1 cellular context compared by ENCODE assay signal in the genomic region with DNA sequence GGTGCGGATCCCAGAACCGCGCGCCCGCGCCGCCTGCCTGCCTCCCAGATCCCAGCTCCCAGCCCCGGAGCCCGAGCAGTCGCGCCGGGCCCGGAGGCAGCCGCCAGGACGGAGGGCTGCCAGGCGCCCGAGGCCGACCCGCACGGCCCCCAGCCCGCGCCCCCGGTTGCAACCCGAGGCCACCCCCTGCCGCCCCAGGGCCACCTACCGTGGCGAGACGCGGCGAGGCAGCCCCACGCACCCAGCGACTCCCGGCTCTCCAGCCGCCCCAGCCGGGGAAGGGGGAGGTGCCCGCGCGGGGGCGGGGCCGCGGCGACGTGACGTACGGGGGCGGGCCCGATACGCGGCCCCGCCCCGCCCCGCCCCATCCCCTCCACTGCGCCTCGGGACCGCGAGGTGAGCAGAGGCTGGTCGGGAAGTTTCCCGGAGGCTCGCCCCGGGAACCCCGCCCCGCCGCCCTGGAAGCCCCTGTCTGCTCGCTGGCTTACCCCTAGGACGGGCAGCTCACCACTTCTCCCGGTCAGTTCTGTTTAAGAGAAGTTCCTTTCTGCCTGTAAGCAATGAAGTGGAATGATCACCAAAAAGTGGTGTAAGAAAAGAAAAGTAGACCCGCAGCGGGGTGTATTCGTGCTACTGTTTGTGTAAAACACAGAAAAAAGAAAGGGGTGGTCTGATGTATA.
A peak's percentile ranks its signal among the peaks of the same experiment; 100 is the strongest.
TF ChIP-seq lines count a peak whose summit lies in the region.

A gene (minus strand): TSS at position 288 of the 680 bp plus-strand sequence. CDS start 48,502 bp downstream, outside the sequence.

TF ChIP-seq in H1, 55 proteins besides CTCF, POLR2A, EP300 and RAD21 (continued from another document):
- TF ChIP-seq, protein P1, sequence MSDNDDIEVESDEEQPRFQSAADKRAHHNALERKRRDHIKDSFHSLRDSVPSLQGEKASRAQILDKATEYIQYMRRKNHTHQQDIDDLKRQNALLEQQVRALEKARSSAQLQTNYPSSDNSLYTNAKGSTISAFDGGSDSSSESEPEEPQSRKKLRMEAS (IDR thresholded peaks at IDR 0.05), result peak; percentile 14; the same call in 1 of the 2 replicates
- peak in 1 of 2 experiments; percentile 33; a peak in 1 of 4 replicates for TF ChIP-seq HDAC2 (IDR thresholded peaks at IDR 0.05; ENCODE audit: borderline replicate concordance in 1 of 2, low read depth in 2 of 2, low read length in 2 of 2)
- TF ChIP-seq KDM4A (IDR thresholded peaks at IDR 0.05; ENCODE audit: low read depth, low read length, severe bottlenecking), result peak; percentile 39
- TF ChIP-seq NRF1 (IDR thresholded peaks at IDR 0.05; ENCODE audit: low read depth, low read length), result no peak
- peak; percentile 50; the same call in 1 of the 2 replicates for TF ChIP-seq EGR1 (IDR thresholded peaks at IDR 0.05; ENCODE audit: borderline replicate concordance, low read depth, low read length)
- TF ChIP-seq KDM1A (IDR thresholded peaks at IDR 0.05; ENCODE audit: borderline replicate concordance, low read length), result peak; percentile 98
- TF ChIP-seq BACH1 (IDR thresholded peaks at IDR 0.05; ENCODE audit: low read length), result no peak
- TF ChIP-seq CREB1 (IDR thresholded peaks at IDR 0.05), result peak; percentile 27; the same call in 1 of the 2 replicates
- TF ChIP-seq POLR2AphosphoS5 (IDR thresholded peaks at IDR 0.05; ENCODE audit: low read depth, low read length), result peak; percentile 18; the same call in 1 of the 2 replicates
- TF ChIP-seq SP1 (IDR thresholded peaks at IDR 0.05; ENCODE audit: low read depth, low read length), result peak; percentile 67; the same call in 1 of the 2 replicates
- no peak for TF ChIP-seq RFX5 (IDR thresholded peaks at IDR 0.05; ENCODE audit: borderline replicate concordance, low read depth, low read length)
